ENCODE assay signal across 1 cellular context in genomic region chr6:134550604-134551003, GRCh38.
TF ChIP-seq lines count a peak whose summit lies in the region.

No MANE protein-coding gene starts in this region.

TF ChIP-seq in HepG2, 621 proteins besides CTCF, POLR2A, EP300 and RAD21 (continued from another document):
- TF ChIP-seq, protein P1, sequence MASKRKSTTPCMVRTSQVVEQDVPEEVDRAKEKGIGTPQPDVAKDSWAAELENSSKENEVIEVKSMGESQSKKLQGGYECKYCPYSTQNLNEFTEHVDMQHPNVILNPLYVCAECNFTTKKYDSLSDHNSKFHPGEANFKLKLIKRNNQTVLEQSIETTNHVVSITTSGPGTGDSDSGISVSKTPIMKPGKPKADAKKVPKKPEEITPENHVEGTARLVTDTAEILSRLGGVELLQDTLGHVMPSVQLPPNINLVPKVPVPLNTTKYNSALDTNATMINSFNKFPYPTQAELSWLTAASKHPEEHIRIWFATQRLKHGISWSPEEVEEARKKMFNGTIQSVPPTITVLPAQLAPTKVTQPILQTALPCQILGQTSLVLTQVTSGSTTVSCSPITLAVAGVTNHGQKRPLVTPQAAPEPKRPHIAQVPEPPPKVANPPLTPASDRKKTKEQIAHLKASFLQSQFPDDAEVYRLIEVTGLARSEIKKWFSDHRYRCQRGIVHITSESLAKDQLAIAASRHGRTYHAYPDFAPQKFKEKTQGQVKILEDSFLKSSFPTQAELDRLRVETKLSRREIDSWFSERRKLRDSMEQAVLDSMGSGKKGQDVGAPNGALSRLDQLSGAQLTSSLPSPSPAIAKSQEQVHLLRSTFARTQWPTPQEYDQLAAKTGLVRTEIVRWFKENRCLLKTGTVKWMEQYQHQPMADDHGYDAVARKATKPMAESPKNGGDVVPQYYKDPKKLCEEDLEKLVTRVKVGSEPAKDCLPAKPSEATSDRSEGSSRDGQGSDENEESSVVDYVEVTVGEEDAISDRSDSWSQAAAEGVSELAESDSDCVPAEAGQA (IDR thresholded peaks at IDR 0.05; ENCODE audit: low read depth): no peak
- TF ChIP-seq, protein P1 (CRISPR knock-in tag; IDR thresholded peaks at IDR 0.05; ENCODE audit: borderline replicate concordance): no peak
- TF ChIP-seq IKZF1 (IDR thresholded peaks at IDR 0.05): no peak
- TF ChIP-seq ZNF230 (CRISPR knock-in tag; IDR thresholded peaks at IDR 0.05): no peak
- TF ChIP-seq, protein P2, sequence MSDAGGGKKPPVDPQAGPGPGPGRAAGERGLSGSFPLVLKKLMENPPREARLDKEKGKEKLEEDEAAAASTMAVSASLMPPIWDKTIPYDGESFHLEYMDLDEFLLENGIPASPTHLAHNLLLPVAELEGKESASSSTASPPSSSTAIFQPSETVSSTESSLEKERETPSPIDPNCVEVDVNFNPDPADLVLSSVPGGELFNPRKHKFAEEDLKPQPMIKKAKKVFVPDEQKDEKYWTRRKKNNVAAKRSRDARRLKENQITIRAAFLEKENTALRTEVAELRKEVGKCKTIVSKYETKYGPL (CRISPR knock-in tag; IDR thresholded peaks at IDR 0.05): no peak
- TF ChIP-seq ZNF644 (CRISPR knock-in tag; IDR thresholded peaks at IDR 0.05; ENCODE audit: low read depth): no peak
